Comparison of ENCODE assay signal across 23 cellular contexts in the genomic region with DNA sequence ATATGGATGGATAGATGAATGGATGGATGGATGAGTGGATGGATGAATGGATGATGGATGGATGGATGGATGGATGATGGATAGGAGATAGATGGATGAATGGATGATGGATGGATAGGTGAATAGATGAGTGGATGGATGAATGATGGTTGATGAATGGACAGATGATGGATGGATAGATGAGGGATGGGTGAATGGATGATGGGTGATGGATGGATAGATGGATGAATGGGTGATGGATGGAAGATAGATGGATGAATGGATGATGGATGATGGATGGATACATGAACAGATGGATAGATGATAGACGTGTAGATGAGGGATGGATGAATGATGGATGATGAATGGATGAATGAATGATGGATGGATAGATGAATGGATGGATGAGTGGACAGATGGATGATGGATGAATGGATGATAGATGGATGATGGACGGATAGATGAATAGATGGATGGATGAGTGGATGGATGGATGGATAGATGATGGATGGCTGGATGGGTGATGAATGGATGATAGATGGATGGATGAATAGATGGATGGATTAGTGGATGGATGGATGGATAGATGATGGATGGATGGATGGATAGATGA. TPM values are rescaled to one million over a fixed set of nuclear protein-coding genes. Genes with fewer than 3 reads are reported as not detected.
DNase-seq lines count a peak whose midpoint lies in the region; ATAC-seq, FAIRE-seq and TF ChIP-seq lines count a peak whose summit lies in the region.
"Had no signal": no experiment of that assay in that cellular context is flagged by ENCODE, and none has a peak within 500 bp of the region (broad histone marks: within the 10 kb centered on the region; RNA-seq: fewer than 3 reads in every experiment).

No MANE protein-coding gene starts in this region.

- H3K4me1 ChIP-seq in K562 (replicated peaks in 1 of 2; ENCODE audit: control insufficient read depth in 2 of 2, insufficient read depth in 2 of 2, low read length in 2 of 2) (peaks cover 0 to 5% of the 10 kb centered on the region in 2 experiments; a peak in 2 of 5 replicates), neural progenitor cell (peaks cover 17% of the 10 kb centered on the region)
- H3K4me1 ChIP-seq: HAP-1 had no signal

- no TSS peak for BruUV-seq in K562 (replicated peaks; lab: Mats Ljungman, UMichigan)

- TF ChIP-seq CTCF in CD14-positive monocyte (IDR thresholded peaks at IDR 0.05) (peak; percentile 13), K562 (IDR thresholded peaks at IDR 0.05 in 2 of 3, conservative IDR thresholded peaks at IDR 0.05 in 1 of 3; ENCODE audit: insufficient read depth in 2 of 3, low read depth in 1 of 3, low read length in 3 of 3) (no peak), neural progenitor cell (IDR thresholded peaks at IDR 0.05) (no peak)

- H3K27ac Mint-ChIP-seq in CD14-positive monocyte: no peak overlapping the region
- no peak overlapping the region for H3K27ac Mint-ChIP-seq in neural progenitor cell
- H3K27ac Mint-ChIP-seq: CD4-positive, alpha-beta memory T cell; GM23338 had no signal

- H3K27me3 Mint-ChIP-seq in CD14-positive monocyte (ENCODE audit: low read depth in 3 of 3) (peaks cover 0 to 15% (median 9%) of the 10 kb centered on the region in 3 donors), neural progenitor cell (ENCODE audit: insufficient read depth, low read depth) (peaks cover 23% of the 10 kb centered on the region)

- in situ Hi-C loops in K562 (cut with MboI): no loop called here

- no peaks in the 10 kb centered on the region for H3K9me3 ChIP-seq in K562 (replicated peaks; ENCODE audit: control insufficient read depth, insufficient read depth, low read depth, low read length)
- H3K9me3 ChIP-seq in neural progenitor cell (ENCODE audit: low read depth): no peaks in the 10 kb centered on the region
- H3K9me3 ChIP-seq: HAP-1 had no signal

- CTCF ChIA-PET in HEK293T (lab: Yijun Ruan, JAX) (no interaction called here), K562 (lab: Yijun Ruan, JAX; ENCODE audit: low intra/inter-chr PET ratio) (no interaction called here)

- no peak for TF ChIP-seq POLR2A in K562 (conservative IDR thresholded peaks at IDR 0.05)

- H3K36me3 Mint-ChIP-seq in CD14-positive monocyte: no peaks in the 10 kb centered on the region
- H3K36me3 Mint-ChIP-seq in neural progenitor cell: no peaks in the 10 kb centered on the region
- H3K36me3 Mint-ChIP-seq: CD4-positive, alpha-beta memory T cell had no signal

- no peaks in the 10 kb centered on the region for H3K79me2 ChIP-seq in K562 (ENCODE audit: control insufficient read depth, insufficient read depth, low read length)
- H3K79me2 ChIP-seq in neural progenitor cell (ENCODE audit: low read depth): no peaks in the 10 kb centered on the region

- H2AFZ ChIP-seq in K562 (ENCODE audit: low read depth, low read length) (no peak overlapping the region), neural progenitor cell (replicated peaks) (no peak overlapping the region)
- H2AFZ ChIP-seq: GM23338 had no signal

- H3K9ac ChIP-seq in K562 (ENCODE audit: insufficient read depth in 1 of 2, low read depth in 2 of 2, low read length in 2 of 2) (no peak overlapping the region), neural progenitor cell (no peak overlapping the region)
- H3K9ac ChIP-seq: BLaER1 treated with 17β-estradiol and CSF1 and Interleukin-3, amounts not matched to agents 10 nM and 100 nM had no signal

- no peaks in the 10 kb centered on the region for H4K20me1 ChIP-seq in K562 (replicated peaks; ENCODE audit: control insufficient read depth, insufficient read depth, low read length)
- H4K20me1 ChIP-seq in neural progenitor cell (ENCODE audit: low read depth): peaks cover 18% of the 10 kb centered on the region

- ATAC-seq in K562 (no peak), GM21717 (IDR thresholded peaks at IDR 0.05; ENCODE audit: unreplicated experiment) (no peak)
- ATAC-seq: A549, GM23338 had no signal

- peaks cover 0 to 16% of the 10 kb centered on the region in 2 experiments; a peak in 2 of 5 replicates for H3K27me3 ChIP-seq in K562 (ENCODE audit: control insufficient read depth in 2 of 2, insufficient read depth in 2 of 2, low read length in 2 of 2)
- no peaks in the 10 kb centered on the region for H3K27me3 ChIP-seq in neural progenitor cell
- H3K27me3 ChIP-seq: BE2C had no signal

- no peak for TF ChIP-seq EP300 in K562 (IDR thresholded peaks at IDR 0.05; ENCODE audit: low read length)

- H3K4me2 ChIP-seq in K562 (ENCODE audit: insufficient read depth, low read length) (no peak overlapping the region), neural progenitor cell (no peak overlapping the region)
- H3K4me2 ChIP-seq: A549; BLaER1 treated with 17β-estradiol and CSF1 and Interleukin-3, amounts not matched to agents 10 nM and 100 nM; GM23338 had no signal

- H3K4me3 Mint-ChIP-seq in CD14-positive monocyte: no peak overlapping the region
- H3K4me3 Mint-ChIP-seq in neural progenitor cell: no peak overlapping the region
- H3K4me3 Mint-ChIP-seq: CD4-positive, alpha-beta memory T cell; GM23338 had no signal

- WGBS in K562 (ENCODE audit: insufficient coverage, low coverage, missing lambda C conversion rate): 0% methylated on average over 2 of the region's 2 CpGs

- H3F3A ChIP-seq in neural progenitor cell (ENCODE audit: low read depth): peaks cover 25% of the 10 kb centered on the region

- intact Hi-C loops in CD14-positive monocyte (cut with micrococcal nuclease) (no loop called here), K562 (cut with micrococcal nuclease) (no loop called here)

- POLR2A ChIA-PET in HEK293T (lab: Yijun Ruan, JAX): no interaction called here
- POLR2A ChIA-PET in K562 (lab: Yijun Ruan, JAX): interaction anchor here (0.7 kb wide), 1 partner anchor 349 kb away, joined by 3 read pairs; no protein-coding TSS in a partner anchor

- H3K27ac ChIP-seq in K562 (ENCODE audit: extremely low read depth, low read depth, low read length) (no peak overlapping the region), neural progenitor cell (no peak overlapping the region)
- H3K27ac ChIP-seq: A549; BLaER1 treated with 17β-estradiol and CSF1 and Interleukin-3, amounts not matched to agents 10 nM and 100 nM had no signal

- H3K9me1 ChIP-seq in K562 (ENCODE audit: control insufficient read depth, insufficient read depth, low read length): peaks cover 3% of the 10 kb centered on the region

- peaks cover 0 to 10% (median 3%) of the 10 kb centered on the region in 7 donors for H3K9me3 Mint-ChIP-seq in CD14-positive monocyte
- H3K9me3 Mint-ChIP-seq in neural progenitor cell: peaks cover 14% of the 10 kb centered on the region

- H3K36me3 ChIP-seq in K562 (ENCODE audit: control insufficient read depth, insufficient read depth, low read length): no peaks in the 10 kb centered on the region
- H3K36me3 ChIP-seq in neural progenitor cell: no peaks in the 10 kb centered on the region
- H3K36me3 ChIP-seq: BE2C; BLaER1 treated with 17β-estradiol and CSF1 and Interleukin-3, amounts not matched to agents 10 nM and 100 nM; HAP-1 had no signal

- FAIRE-seq in K562 (lab: Jason Lieb, UNC): no peak
- FAIRE-seq: A549, GM12891, GM18507, H54 had no signal

- no peak for DNase-seq in CD14-positive monocyte (ENCODE audit: low spot score)
- no peak for DNase-seq in HEK293T (ENCODE audit: extremely low spot score)
- DNase-seq in K562 (ENCODE audit: extremely low read depth in 1 of 4, low spot score in 3 of 4): no peak
- no peak for DNase-seq in neural progenitor cell (ENCODE audit: low spot score)
- no peak for DNase-seq in NCI-H2196 treated with DMSO at 0.1 percent for 48 hours (lab: John Stamatoyannopoulos, UW; ENCODE audit: unreplicated experiment)
- DNase-seq: 8988T; ACHN; AML-193; BE2C; Calu3; CD4-positive, alpha-beta memory T cell; COR-L47; DMS53; DMS79 treated with DMSO at 0.1 percent for 48 hours; GF-D8 had no signal

- no peaks in the 10 kb centered on the region for H3K4me1 Mint-ChIP-seq in CD14-positive monocyte
- peaks cover 14% of the 10 kb centered on the region for H3K4me1 Mint-ChIP-seq in neural progenitor cell
- H3K4me1 Mint-ChIP-seq: CD4-positive, alpha-beta memory T cell had no signal

- TF ChIP-seq RAD21 in K562 (CRISPR knock-in tag; conservative IDR thresholded peaks at IDR 0.05 in 1 of 2, IDR thresholded peaks at IDR 0.05 in 1 of 2): no peak

- H3K4me3 ChIP-seq in K562 (no peak overlapping the region), neural progenitor cell (no peak overlapping the region)
- H3K4me3 ChIP-seq: A549; BLaER1 treated with 17β-estradiol and CSF1 and Interleukin-3, amounts not matched to agents 10 nM and 100 nM; GM23338; HAP-1 had no signal

TF ChIP-seq in HEK293T, 16 proteins besides CTCF, POLR2A, EP300 and RAD21 (continues in another document):
- TF ChIP-seq NFRKB (IDR thresholded peaks at IDR 0.05): no peak

RNA-seq across cellular contexts. Expression of gene OLFM1, which starts 53.8 kb away (rescaled TPM):
- 1 to 10 TPM; 7.6 to 9.4 TPM for polyA plus RNA-seq in CD14-positive monocyte
- not detected in 2 replicates for total RNA-seq in K562 (2011; cell fraction: chromatin; rRNA removed; ENCODE audit: low replicate concordance)
- not detected in 2 replicates for total RNA-seq in K562 (2011; cell fraction: nucleolus; rRNA removed)
- total RNA-seq in K562 (2011; cell fraction: nucleoplasm; rRNA removed): not detected in 2 replicates
- not detected in 2 replicates for total RNA-seq in K562 (2014; rRNA removed)
- not detected in 2 replicates for total RNA-seq in K562 (2014; rRNA removed; fragmentation: Illumina TruSeq; extraction: Trizol)
- total RNA-seq in K562 (2015; rRNA removed; fragmentation: Illumina TruSeq; extraction: Trizol): not detected in 2 replicates
- not detected in 2 replicates for total RNA-seq in K562 (2021)
- not detected in 2 replicates for polyA plus RNA-seq in K562 (2011; rRNA removed)
- not detected in 2 replicates for polyA plus RNA-seq in K562 (2011; cell fraction: cytosol; rRNA removed)
- polyA plus RNA-seq in K562 (2011; cell fraction: nucleus; rRNA removed): not detected in 2 replicates
- polyA plus RNA-seq in K562 (2012): not detected in 2 replicates
- not detected in 2 replicates for polyA plus RNA-seq in K562 (2014; fragmentation: Illumina TruSeq; extraction: Trizol)
- polyA plus RNA-seq in K562 (2014; fragmentation: Nextera tagmentation; extraction: Ambion mirVana): not detected
- not detected in 2 replicates for polyA plus RNA-seq in K562 (2014; rRNA removed)
- polyA minus RNA-seq in K562 (2011; rRNA and poly(A)+ RNA removed): not detected in 2 replicates
- polyA minus RNA-seq in K562 (2011; cell fraction: cytosol; rRNA and poly(A)+ RNA removed): not detected in 2 replicates
- polyA minus RNA-seq in K562 (2011; cell fraction: nucleus; rRNA and poly(A)+ RNA removed): not detected in 2 replicates
- 4.0 and 6.6 TPM in 2 replicates for total RNA-seq in neural progenitor cell (ENCODE audit: low replicate concordance)
- total RNA-seq: CD4-positive, alpha-beta memory T cell had no signal
- polyA plus RNA-seq: CD4-positive, alpha-beta memory T cell had no signal
